1 cellular context compared by ENCODE assay signal in genomic region chr9:107284636-107285035, GRCh38.
TF ChIP-seq lines count a peak whose summit lies in the region.

No MANE protein-coding gene starts in this region.

TF ChIP-seq in HepG2, 621 proteins besides CTCF, POLR2A, EP300 and RAD21 (continued from another document):
- no peak for TF ChIP-seq ZNF280B (CRISPR knock-in tag; IDR thresholded peaks at IDR 0.05; ENCODE audit: borderline replicate concordance)
- TF ChIP-seq FOXA1 (IDR thresholded peaks at IDR 0.05): no peak; the same call in 1 of the 2 replicates
- peak; percentile 72; the same call in 1 of the 2 replicates for TF ChIP-seq FOXA1 (CRISPR knock-in tag; IDR thresholded peaks at IDR 0.05)
